In the genomic region with DNA sequence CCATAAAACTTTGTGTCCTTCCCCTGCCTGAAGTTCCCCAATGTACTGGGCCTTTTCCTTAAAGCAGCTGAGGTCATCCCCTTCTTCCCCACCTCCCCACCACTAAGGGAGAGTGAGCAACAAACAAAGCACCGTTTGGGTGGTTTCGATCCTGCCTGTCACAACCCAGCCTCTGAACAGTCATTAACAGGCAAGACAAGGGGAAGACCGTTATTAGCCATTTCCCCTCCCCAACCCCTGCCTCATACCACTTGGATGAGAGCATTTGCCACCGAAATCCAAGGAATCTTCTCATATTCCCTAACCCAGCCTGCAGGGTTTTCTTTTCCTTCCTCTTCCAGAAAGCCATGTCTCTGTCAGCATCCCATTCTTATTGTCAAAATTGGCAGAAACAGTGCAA, we compare ENCODE assay signal across 28 cellular contexts.
DNase-seq lines count a peak whose midpoint lies in the region; ATAC-seq and TF ChIP-seq lines count a peak whose summit lies in the region.
"Had no signal": no experiment of that assay in that cellular context is flagged by ENCODE, and none has a peak within 500 bp of the region (broad histone marks: within the 10 kb centered on the region; RNA-seq: fewer than 3 reads in every experiment).

No MANE protein-coding gene starts in this region.

- H3K4me3 ChIP-seq in SK-N-SH (ENCODE audit: low read depth in 2 of 2, low read length in 1 of 2), result no peak overlapping the region
- no peak overlapping the region for H3K4me3 ChIP-seq in adipocyte (ENCODE audit: low read length)
- no peak overlapping the region for H3K4me3 ChIP-seq in dorsolateral prefrontal cortex
- H3K4me3 ChIP-seq: gastrocnemius medialis, GM12878, lower lobe of right lung, Peyer's patch, psoas muscle, SJSA1, tibial artery had no signal

- peak; percentile 53 for ATAC-seq in SK-N-SH treated with all-trans-retinoic acid at 6 μM for 48 hours
- ATAC-seq in HG02678 (IDR thresholded peaks at IDR 0.05; ENCODE audit: unreplicated experiment), result no peak
- ATAC-seq: activated T-cell treated with anti-CD3 and anti-CD28 coated beads, Interleukin-2, amount 50 U/mL, for 72 hours; gastrocnemius medialis; GM12878; lower lobe of right lung; psoas muscle; stimulated activated naive CD8-positive, alpha-beta T cell treated with anti-CD3 and anti-CD28 coated beads, Interleukin-15, amount 100 ng/mL, for 72 hours; T-helper 17 cell had no signal

- H3K27me3 ChIP-seq in SK-N-SH (ENCODE audit: insufficient read depth) (no peaks in the 10 kb centered on the region), adipocyte (replicated peaks; ENCODE audit: control insufficient read depth, insufficient read depth, low read length) (peaks cover 5% of the 10 kb centered on the region), dorsolateral prefrontal cortex (no peaks in the 10 kb centered on the region)
- H3K27me3 ChIP-seq: gastrocnemius medialis, Peyer's patch, SJSA1, tibial artery had no signal

- no peaks in the 10 kb centered on the region for H4K20me1 ChIP-seq in SK-N-SH (ENCODE audit: insufficient read depth)

- no peak overlapping the region for H3K27ac ChIP-seq in SK-N-SH (ENCODE audit: low read depth in 2 of 2, low read length in 1 of 2)
- H3K27ac ChIP-seq in dorsolateral prefrontal cortex, result no peak overlapping the region
- H3K27ac ChIP-seq: 22Rv1, epithelial cell of prostate, gastrocnemius medialis, lower lobe of right lung, Peyer's patch, psoas muscle, SJSA1, tibial artery had no signal

- no peaks in the 10 kb centered on the region for H3K9me3 ChIP-seq in SK-N-SH
- H3K9me3 ChIP-seq in adipocyte (ENCODE audit: control insufficient read depth, low read length), result peaks cover 11% of the 10 kb centered on the region
- H3K9me3 ChIP-seq: gastrocnemius medialis, lower lobe of right lung, Peyer's patch, SJSA1 had no signal

- no peak overlapping the region for H2AFZ ChIP-seq in SK-N-SH (ENCODE audit: low read depth)

- H3K36me3 ChIP-seq in SK-N-SH (replicated peaks in 1 of 2; ENCODE audit: control insufficient read depth in 1 of 2, insufficient read depth in 2 of 2, low read length in 1 of 2) (no peaks in the 10 kb centered on the region), adipocyte (ENCODE audit: control insufficient read depth, insufficient read depth, low read length, severe bottlenecking) (no peaks in the 10 kb centered on the region)
- H3K36me3 ChIP-seq: gastrocnemius medialis, lower lobe of right lung, Peyer's patch, SJSA1, tibial artery had no signal

- no peak for TF ChIP-seq RAD21 in SK-N-SH (IDR thresholded peaks at IDR 0.05; ENCODE audit: low read length)

- intact Hi-C loops in dorsolateral prefrontal cortex (cut with DNase I), result no loop called here

- H3K4me1 ChIP-seq in SK-N-SH (ENCODE audit: control insufficient read depth in 1 of 2, insufficient read depth in 2 of 2, low read depth in 1 of 2, low read length in 1 of 2) (no peaks in the 10 kb centered on the region), adipocyte (ENCODE audit: control insufficient read depth, insufficient read depth, low read length) (no peaks in the 10 kb centered on the region)
- H3K4me1 ChIP-seq: gastrocnemius medialis, lower lobe of right lung, Peyer's patch, psoas muscle, tibial artery had no signal

- no peak overlapping the region for H3K9ac ChIP-seq in SK-N-SH
- H3K9ac ChIP-seq in adipocyte (ENCODE audit: low read length), result no peak overlapping the region

- POLR2A ChIA-PET in SK-N-SH (lab: Yijun Ruan, JAX), result no interaction called here

- no peaks in the 10 kb centered on the region for H3K9me2 ChIP-seq in SK-N-SH

- no peaks in the 10 kb centered on the region for H3K79me2 ChIP-seq in SK-N-SH (ENCODE audit: insufficient read depth)

- DNase-seq in SK-N-SH, result no peak
- DNase-seq in adipocyte (ENCODE audit: low read depth), result peak; percentile 7
- DNase-seq in iPS-NIHi7 (ENCODE audit: extremely low spot score), result peak; percentile 12
- DNase-seq in hypothalamus (lab: John Stamatoyannopoulos, UW), result no peak
- no peak for DNase-seq in dorsolateral prefrontal cortex
- DNase-seq in HPDE6-E6E7 (ENCODE audit: extremely low spot score), result no peak
- DNase-seq: activated CD4-positive, alpha-beta T cell treated with anti-CD3 and anti-CD28 coated beads for 4 hours; activated naive CD4-positive, alpha-beta T cell treated with Interleukin-2 at 50 U/mL for 16 hours; activated T-cell treated with anti-CD3 and anti-CD28 coated beads, Interleukin-2, amount 50 U/mL, for 72 hours; amniotic stem cell; gastrocnemius medialis; hippocampal formation; Kasumi-1; lower lobe of right lung; NCI-H1105 treated with DMSO at 0.1 percent for 48 hours; NCI-H2029; NCI-H526 treated with DMSO at 0.1 percent for 48 hours; Peyer's patch; psoas muscle; stimulated activated naive CD8-positive, alpha-beta T cell treated with anti-CD3 and anti-CD28 coated beads, Interleukin-15, amount 100 ng/mL, for 72 hours; T-helper 17 cell; tibial artery had no signal

- CTCF ChIA-PET in SK-N-SH (lab: Yijun Ruan, JAX), result no interaction called here

- 66% methylated on average over 4 of the region's 4 CpGs for WGBS in SK-N-SH (ENCODE audit: low lambda C conversion rate)

- H3F3A ChIP-seq in SK-N-SH (replicated peaks; ENCODE audit: insufficient read depth), result no peaks in the 10 kb centered on the region

- no peak overlapping the region for H3K4me2 ChIP-seq in SK-N-SH

- TF ChIP-seq EP300 in SK-N-SH (IDR thresholded peaks at IDR 0.05; ENCODE audit: borderline replicate concordance in 1 of 2, low read depth in 1 of 2, low read length in 1 of 2), result no peak

- TF ChIP-seq CTCF in SK-N-SH (IDR thresholded peaks at IDR 0.05), result no peak
- no peak for TF ChIP-seq CTCF in dorsolateral prefrontal cortex (IDR thresholded peaks at IDR 0.05 in 54 of 56, conservative IDR thresholded peaks at IDR 0.05 in 2 of 56; ENCODE audit: low read depth in 1 of 56, partially characterized antibody in 56 of 56)

TF ChIP-seq in SK-N-SH treated with all-trans-retinoic acid at 6 μM for 48 hours, 23 proteins besides CTCF, POLR2A, EP300 and RAD21:
- TF ChIP-seq RARB (CRISPR knock-in tag; IDR thresholded peaks at IDR 0.05), result no peak

TF ChIP-seq in SK-N-SH, 30 proteins besides CTCF, POLR2A, EP300 and RAD21:
- TF ChIP-seq TAF1 (IDR thresholded peaks at IDR 0.05; ENCODE audit: borderline replicate concordance, low read depth, low read length) (no peak), TCF12 (IDR thresholded peaks at IDR 0.05) (no peak), NFIC (IDR thresholded peaks at IDR 0.05; ENCODE audit: borderline replicate concordance) (no peak), JUND (IDR thresholded peaks at IDR 0.05) (no peak), FOSL2 (IDR thresholded peaks at IDR 0.05; ENCODE audit: borderline replicate concordance, low read depth) (no peak), SIN3A (IDR thresholded peaks at IDR 0.05; ENCODE audit: borderline replicate concordance, low read depth, low read length) (no peak), RXRA (IDR thresholded peaks at IDR 0.05; ENCODE audit: borderline replicate concordance, low read depth) (no peak), TEAD4 (IDR thresholded peaks at IDR 0.05; ENCODE audit: borderline replicate concordance, insufficient read depth) (no peak), CHD2 (IDR thresholded peaks at IDR 0.05; ENCODE audit: low read length, partially characterized antibody) (no peak), NRF1 (IDR thresholded peaks at IDR 0.05; ENCODE audit: low read depth, low read length) (no peak), MAX (IDR thresholded peaks at IDR 0.05; ENCODE audit: low read depth) (no peak), SMC3 (IDR thresholded peaks at IDR 0.05; ENCODE audit: low read depth, low read length) (no peak), FOXJ3 (CRISPR knock-in tag; IDR thresholded peaks at IDR 0.05) (no peak)

Comparison
In these comparisons a context has a peak if more than half of its experiments do, and no peak if none do; other contexts are left out.
1. DNase-seq: peak in adipocyte (single experiment) and iPS-NIHi7 (single experiment); none in SK-N-SH (single experiment), hypothalamus (0 of 51), dorsolateral prefrontal cortex (0 of 10) and HPDE6-E6E7 (single experiment).